ENCODE assay signal across 8 cellular contexts in the genomic region with DNA sequence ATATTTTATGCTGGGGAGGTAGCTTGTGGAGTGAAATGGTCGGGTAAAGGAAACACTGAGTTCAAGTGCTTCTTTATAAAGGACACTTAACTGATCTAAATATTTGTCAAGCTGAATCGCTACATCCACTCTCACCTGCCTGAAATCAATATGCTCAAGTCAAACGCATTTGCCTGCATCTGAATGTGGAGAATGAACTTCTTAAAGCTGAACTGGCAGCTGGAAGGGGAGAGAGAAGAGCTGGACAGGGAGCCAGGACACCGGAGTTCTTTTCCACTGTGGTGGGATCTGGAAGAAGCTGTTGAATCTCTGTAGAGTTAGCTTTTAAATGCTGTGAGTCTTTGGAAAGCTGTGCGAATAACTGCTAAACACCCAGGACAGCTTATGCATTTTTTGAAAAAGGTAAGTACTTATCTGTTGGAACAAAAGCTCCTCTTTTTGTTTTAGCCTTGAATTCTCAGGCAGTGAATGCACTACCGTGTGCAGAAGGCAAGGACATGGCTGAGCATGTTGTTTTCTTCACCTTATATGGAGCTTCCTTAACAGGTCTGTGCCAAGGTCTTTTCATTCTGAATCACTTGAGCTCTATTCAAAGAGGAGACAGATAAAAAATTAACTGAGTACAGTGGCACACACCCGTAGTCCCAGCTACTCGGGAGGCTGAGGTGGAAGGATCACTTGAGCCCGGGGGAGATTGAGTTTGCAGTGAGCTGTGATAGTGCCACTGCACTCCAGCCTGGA.
DNase-seq lines count a peak whose midpoint lies in the region; ATAC-seq and TF ChIP-seq lines count a peak whose summit lies in the region.

No MANE protein-coding gene starts in this region.

- peaks cover 48% of the 10 kb centered on the region for H3K4me1 ChIP-seq in SJSA1 (replicated peaks)
- H3K4me1 ChIP-seq in gastroesophageal sphincter: peaks cover 9 to 27% (median 12%) of the 10 kb centered on the region in 3 donors

- H3K4me3 ChIP-seq in SJSA1 (no peak overlapping the region), gastroesophageal sphincter (no peak overlapping the region)

- peaks cover 25% of the 10 kb centered on the region for H3K4me1 Mint-ChIP-seq in stimulated activated naive CD8-positive, alpha-beta T cell treated with anti-CD3 and anti-CD28 coated beads, Interleukin-15, Interleukin-2, amounts not matched to agents 100 ng/mL and 50 ng/mL, for 24 hours (ENCODE audit: low read depth)

- ATAC-seq in stimulated activated naive CD8-positive, alpha-beta T cell treated with anti-CD3 and anti-CD28 coated beads, Interleukin-15, Interleukin-2, amounts not matched to agents 100 U/mL and 50 U/mL, for 24 hours: no peak
- ATAC-seq in gastroesophageal sphincter (peak; percentile 52), GM18858 (IDR thresholded peaks at IDR 0.05; ENCODE audit: unreplicated experiment) (no peak), GM21576 (IDR thresholded peaks at IDR 0.05; ENCODE audit: unreplicated experiment) (no peak)

- no peak for TF ChIP-seq POLR2A in gastroesophageal sphincter (IDR thresholded peaks at IDR 0.05)

- 37 to 58% methylated on average over 8 to 9 of the region's 9 CpGs for WGBS in gastroesophageal sphincter (ENCODE audit: low coverage in 1 of 2), 2 donors

- no peak for DNase-seq in stimulated activated naive CD8-positive, alpha-beta T cell treated with anti-CD3 and anti-CD28 coated beads, Interleukin-15, Interleukin-2, amounts not matched to agents 100 U/mL and 50 U/mL, for 24 hours
- DNase-seq in SJSA1 (ENCODE audit: low read depth in 1 of 2, low spot score in 2 of 2): no peak
- no peak for DNase-seq in HuH-7 (ENCODE audit: low spot score)
- no peak for DNase-seq in GM19240 (ENCODE audit: insufficient read length, low spot score)

- no peaks in the 10 kb centered on the region for H3K27me3 ChIP-seq in SJSA1 (replicated peaks)
- H3K27me3 ChIP-seq in gastroesophageal sphincter: no peaks in the 10 kb centered on the region

- H3K9me3 ChIP-seq in SJSA1 (replicated peaks) (no peaks in the 10 kb centered on the region; the same call in 1 of the 2 replicates), gastroesophageal sphincter (no peaks in the 10 kb centered on the region)

- TF ChIP-seq CTCF in gastroesophageal sphincter (IDR thresholded peaks at IDR 0.05): no peak

- 0 out of 2 replicates have a peak, but pooled peaks cover 3% of the 10 kb centered on the region for H3K36me3 ChIP-seq in SJSA1
- H3K36me3 ChIP-seq in gastroesophageal sphincter: no peaks in the 10 kb centered on the region

- H3K27me3 Mint-ChIP-seq in stimulated activated naive CD8-positive, alpha-beta T cell treated with anti-CD3 and anti-CD28 coated beads, Interleukin-15, Interleukin-2, amounts not matched to agents 100 ng/mL and 50 ng/mL, for 24 hours: no peaks in the 10 kb centered on the region

- H3K27ac ChIP-seq in SJSA1 (peak overlapping the region; percentile 66), gastroesophageal sphincter (peak overlapping the region; percentile 66 to 76 (median 70))

- TF ChIP-seq EP300 in gastroesophageal sphincter (IDR thresholded peaks at IDR 0.05): no peak

- no peak overlapping the region for H3K4me3 Mint-ChIP-seq in stimulated activated naive CD8-positive, alpha-beta T cell treated with anti-CD3 and anti-CD28 coated beads, Interleukin-15, Interleukin-2, amounts not matched to agents 100 ng/mL and 50 ng/mL, for 24 hours

- H3K36me3 Mint-ChIP-seq in stimulated activated naive CD8-positive, alpha-beta T cell treated with anti-CD3 and anti-CD28 coated beads, Interleukin-15, Interleukin-2, amounts not matched to agents 100 ng/mL and 50 ng/mL, for 24 hours (ENCODE audit: low read depth): no peaks in the 10 kb centered on the region

- H3K9me3 Mint-ChIP-seq in stimulated activated naive CD8-positive, alpha-beta T cell treated with anti-CD3 and anti-CD28 coated beads, Interleukin-15, Interleukin-2, amounts not matched to agents 100 ng/mL and 50 ng/mL, for 24 hours: no peaks in the 10 kb centered on the region

- peak overlapping the region; percentile 77 for H3K27ac Mint-ChIP-seq in stimulated activated naive CD8-positive, alpha-beta T cell treated with anti-CD3 and anti-CD28 coated beads, Interleukin-15, Interleukin-2, amounts not matched to agents 100 ng/mL and 50 ng/mL, for 24 hours
